In genomic region chrX:53319614-53320542, GRCh38 we compare ENCODE assay signal across 8 cellular contexts. TPM values are rescaled to one million over a fixed set of nuclear protein-coding genes. Genes with fewer than 3 reads are reported as not detected.
DNase-seq lines count a peak whose midpoint lies in the region; ATAC-seq lines count a peak whose summit lies in the region.

No MANE protein-coding gene starts in this region.

- POLR2A ChIA-PET in activated CD4-positive, alpha-beta memory T cell treated with anti-CD3 and anti-CD28 coated beads, Interleukin-2, amount 10 ng/mL, durations not matched to agents 7 days and 5 days (lab: Charles Lee): interaction anchor here (0.8 to 1.2 kb wide), 2 partner anchors 9 to 103 kb away, joined by 3 read pairs; partner anchors contain the start of genes RIBC1 and SMC1A

- no peaks in the 10 kb centered on the region for H3K9me3 Mint-ChIP-seq in activated CD4-positive, alpha-beta memory T cell treated with anti-CD3 and anti-CD28 coated beads, Interleukin-2, amount 10 ng/mL, durations not matched to agents 7 days and 5 days

- ATAC-seq in GM21360 (IDR thresholded peaks at IDR 0.05; ENCODE audit: unreplicated experiment): no peak

- CTCF ChIA-PET in activated CD4-positive, alpha-beta memory T cell treated with anti-CD3 and anti-CD28 coated beads, Interleukin-2, amount 10 ng/mL, durations not matched to agents 7 days and 5 days (lab: Charles Lee): interaction anchor here (1.0 to 5.5 kb wide), 7 partner anchors 7 to 161 kb away, joined by 3 to 54 read pairs (median 5); no protein-coding TSS in a partner anchor

- H3K27me3 Mint-ChIP-seq in activated CD4-positive, alpha-beta memory T cell treated with anti-CD3 and anti-CD28 coated beads, Interleukin-2, amount 10 ng/mL, durations not matched to agents 7 days and 5 days: peaks cover 53% of the 10 kb centered on the region

- DNase-seq in DMS 273 (lab: John Stamatoyannopoulos, UW; ENCODE audit: unreplicated experiment) (peak; percentile 48), DMS 273 treated with DMSO at 0.1 percent for 48 hours (lab: John Stamatoyannopoulos, UW) (no peak), NCI-H446 treated with DMSO at 0.1 percent for 48 hours (lab: John Stamatoyannopoulos, UW) (no peak), NCI-H2081 treated with DMSO at 0.1 percent for 48 hours (lab: John Stamatoyannopoulos, UW) (no peak)
- no peak for DNase-seq in activated CD4-positive, alpha-beta memory T cell treated with anti-CD3 and anti-CD28 coated beads, Interleukin-2, amount 10 ng/mL, durations not matched to agents 7 days and 5 days

- H3K27ac ChIP-seq in skin epidermis: no peak overlapping the region

- H3K27ac Mint-ChIP-seq in activated CD4-positive, alpha-beta memory T cell treated with anti-CD3 and anti-CD28 coated beads, Interleukin-2, amount 10 ng/mL, durations not matched to agents 7 days and 5 days: no peak overlapping the region

- H3K4me3 Mint-ChIP-seq in activated CD4-positive, alpha-beta memory T cell treated with anti-CD3 and anti-CD28 coated beads, Interleukin-2, amount 10 ng/mL, durations not matched to agents 7 days and 5 days: peak overlapping the region; percentile 53

- H3K4me3 ChIP-seq in iPS-11a (ENCODE audit: low read depth, low read length) (peak overlapping the region; percentile 60), skin epidermis (peak overlapping the region; percentile 34 to 60 (median 45))

- H3K4me1 Mint-ChIP-seq in activated CD4-positive, alpha-beta memory T cell treated with anti-CD3 and anti-CD28 coated beads, Interleukin-2, amount 10 ng/mL, durations not matched to agents 7 days and 5 days: peaks cover 16% of the 10 kb centered on the region

- peaks cover 7% of the 10 kb centered on the region for H3K36me3 Mint-ChIP-seq in activated CD4-positive, alpha-beta memory T cell treated with anti-CD3 and anti-CD28 coated beads, Interleukin-2, amount 10 ng/mL, durations not matched to agents 7 days and 5 days (ENCODE audit: low read depth)

RNA-seq across cellular contexts. Expression of gene IQSEC2, which starts 38.5 kb away (rescaled TPM):
- total RNA-seq in activated CD4-positive, alpha-beta memory T cell treated with anti-CD3 and anti-CD28 coated beads, Interleukin-2, amount 10 ng/mL, durations not matched to agents 7 days and 5 days: under 1 TPM; 0.20 to 0.48 TPM
